1 cellular context compared by ENCODE assay signal in the genomic region with DNA sequence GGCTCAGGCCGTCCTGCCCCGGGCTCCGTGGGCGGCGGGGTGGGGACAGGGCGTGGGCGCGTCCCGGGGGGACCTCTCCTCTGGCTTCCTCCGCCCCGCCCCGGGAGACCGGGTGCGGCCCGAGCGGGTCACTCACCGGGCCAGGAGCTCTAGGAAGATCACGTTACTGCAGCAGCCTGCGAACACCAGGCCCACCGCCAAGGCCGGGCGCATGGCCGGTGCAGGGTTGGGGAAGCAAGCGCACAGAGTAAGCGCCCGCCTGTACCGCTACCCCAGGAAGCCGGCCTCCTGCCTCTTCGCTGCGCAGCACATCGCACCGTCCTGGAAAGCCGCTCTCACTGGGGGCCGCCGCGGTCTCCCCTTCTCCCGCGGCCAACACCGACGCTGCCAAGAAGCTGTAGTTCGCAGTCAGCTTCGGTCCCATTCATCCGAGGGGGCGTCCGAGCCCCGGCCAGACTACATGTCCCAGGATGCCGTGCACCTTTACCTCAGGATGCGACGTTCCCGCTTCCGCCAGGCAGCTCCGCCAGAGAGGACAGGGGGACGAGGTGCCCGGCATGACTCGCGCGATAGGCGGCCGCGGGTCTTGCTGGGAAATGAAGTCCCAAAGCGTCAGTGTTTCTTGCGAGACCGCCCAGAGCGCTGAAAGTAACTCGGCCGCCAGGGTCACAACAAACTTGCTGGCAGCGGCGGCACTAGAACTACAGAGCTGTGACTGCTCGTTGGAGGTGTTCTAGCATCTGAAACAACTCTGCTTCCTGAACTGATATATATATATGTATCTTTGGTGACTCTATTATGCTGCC.
TF ChIP-seq lines count a peak whose summit lies in the region.

A gene with protein sequence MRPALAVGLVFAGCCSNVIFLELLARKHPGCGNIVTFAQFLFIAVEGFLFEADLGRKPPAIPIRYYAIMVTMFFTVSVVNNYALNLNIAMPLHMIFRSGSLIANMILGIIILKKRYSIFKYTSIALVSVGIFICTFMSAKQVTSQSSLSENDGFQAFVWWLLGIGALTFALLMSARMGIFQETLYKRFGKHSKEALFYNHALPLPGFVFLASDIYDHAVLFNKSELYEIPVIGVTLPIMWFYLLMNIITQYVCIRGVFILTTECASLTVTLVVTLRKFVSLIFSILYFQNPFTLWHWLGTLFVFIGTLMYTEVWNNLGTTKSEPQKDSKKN (minus strand): TSS at position 392 of the 806 bp plus-strand sequence. CDS start 179 bp downstream, at position 213.

TF ChIP-seq in HepG2, 621 proteins besides CTCF, POLR2A, EP300 and RAD21 (continues in another document):
- TF ChIP-seq, protein P1, sequence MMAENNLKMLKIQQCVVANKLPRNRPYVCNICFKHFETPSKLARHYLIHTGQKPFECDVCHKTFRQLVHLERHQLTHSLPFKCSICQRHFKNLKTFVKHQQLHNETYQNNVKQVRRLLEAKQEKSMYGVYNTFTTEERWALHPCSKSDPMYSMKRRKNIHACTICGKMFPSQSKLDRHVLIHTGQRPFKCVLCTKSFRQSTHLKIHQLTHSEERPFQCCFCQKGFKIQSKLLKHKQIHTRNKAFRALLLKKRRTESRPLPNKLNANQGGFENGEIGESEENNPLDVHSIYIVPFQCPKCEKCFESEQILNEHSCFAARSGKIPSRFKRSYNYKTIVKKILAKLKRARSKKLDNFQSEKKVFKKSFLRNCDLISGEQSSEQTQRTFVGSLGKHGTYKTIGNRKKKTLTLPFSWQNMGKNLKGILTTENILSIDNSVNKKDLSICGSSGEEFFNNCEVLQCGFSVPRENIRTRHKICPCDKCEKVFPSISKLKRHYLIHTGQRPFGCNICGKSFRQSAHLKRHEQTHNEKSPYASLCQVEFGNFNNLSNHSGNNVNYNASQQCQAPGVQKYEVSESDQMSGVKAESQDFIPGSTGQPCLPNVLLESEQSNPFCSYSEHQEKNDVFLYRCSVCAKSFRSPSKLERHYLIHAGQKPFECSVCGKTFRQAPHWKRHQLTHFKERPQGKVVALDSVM (CRISPR knock-in tag; IDR thresholded peaks at IDR 0.05): 0 out of 2 replicates have a peak, but pooled peaks have one; percentile 16
- no peak for TF ChIP-seq IRX3 (CRISPR knock-in tag; IDR thresholded peaks at IDR 0.05; ENCODE audit: borderline replicate concordance, low read depth)
- TF ChIP-seq DNMT3B (CRISPR knock-in tag; conservative IDR thresholded peaks at IDR 0.05): 0 out of 2 replicates have a peak, but pooled peaks have one; percentile 61
- TF ChIP-seq KLF16 (CRISPR knock-in tag; IDR thresholded peaks at IDR 0.05): no peak; a peak in 1 of 4 replicates
- no peak for TF ChIP-seq FOXK2 (IDR thresholded peaks at IDR 0.05)
- TF ChIP-seq, protein P2, sequence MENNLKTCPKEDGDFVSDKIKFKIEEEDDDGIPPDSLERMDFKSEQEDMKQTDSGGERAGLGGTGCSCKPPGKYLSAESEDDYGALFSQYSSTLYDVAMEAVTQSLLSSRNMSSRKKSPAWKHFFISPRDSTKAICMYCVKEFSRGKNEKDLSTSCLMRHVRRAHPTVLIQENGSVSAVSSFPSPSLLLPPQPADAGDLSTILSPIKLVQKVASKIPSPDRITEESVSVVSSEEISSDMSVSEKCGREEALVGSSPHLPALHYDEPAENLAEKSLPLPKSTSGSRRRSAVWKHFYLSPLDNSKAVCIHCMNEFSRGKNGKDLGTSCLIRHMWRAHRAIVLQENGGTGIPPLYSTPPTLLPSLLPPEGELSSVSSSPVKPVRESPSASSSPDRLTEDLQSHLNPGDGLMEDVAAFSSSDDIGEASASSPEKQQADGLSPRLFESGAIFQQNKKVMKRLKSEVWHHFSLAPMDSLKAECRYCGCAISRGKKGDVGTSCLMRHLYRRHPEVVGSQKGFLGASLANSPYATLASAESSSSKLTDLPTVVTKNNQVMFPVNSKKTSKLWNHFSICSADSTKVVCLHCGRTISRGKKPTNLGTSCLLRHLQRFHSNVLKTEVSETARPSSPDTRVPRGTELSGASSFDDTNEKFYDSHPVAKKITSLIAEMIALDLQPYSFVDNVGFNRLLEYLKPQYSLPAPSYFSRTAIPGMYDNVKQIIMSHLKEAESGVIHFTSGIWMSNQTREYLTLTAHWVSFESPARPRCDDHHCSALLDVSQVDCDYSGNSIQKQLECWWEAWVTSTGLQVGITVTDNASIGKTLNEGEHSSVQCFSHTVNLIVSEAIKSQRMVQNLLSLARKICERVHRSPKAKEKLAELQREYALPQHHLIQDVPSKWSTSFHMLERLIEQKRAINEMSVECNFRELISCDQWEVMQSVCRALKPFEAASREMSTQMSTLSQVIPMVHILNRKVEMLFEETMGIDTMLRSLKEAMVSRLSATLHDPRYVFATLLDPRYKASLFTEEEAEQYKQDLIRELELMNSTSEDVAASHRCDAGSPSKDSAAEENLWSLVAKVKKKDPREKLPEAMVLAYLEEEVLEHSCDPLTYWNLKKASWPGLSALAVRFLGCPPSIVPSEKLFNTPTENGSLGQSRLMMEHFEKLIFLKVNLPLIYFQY (CRISPR knock-in tag; IDR thresholded peaks at IDR 0.05; ENCODE audit: borderline replicate concordance): peak; percentile 76; the same call in 1 of the 2 replicates
- TF ChIP-seq ARID2 (CRISPR knock-in tag; IDR thresholded peaks at IDR 0.05; ENCODE audit: borderline replicate concordance): no peak
- peak; percentile 59; the same call in 1 of the 2 replicates for TF ChIP-seq TGIF2 (CRISPR knock-in tag; IDR thresholded peaks at IDR 0.05)
- no peak for TF ChIP-seq EEA1 (CRISPR knock-in tag; IDR thresholded peaks at IDR 0.05; ENCODE audit: borderline replicate concordance)
- peak; percentile 84; the same call in 1 of the 2 replicates for TF ChIP-seq ZNF737 (CRISPR knock-in tag; IDR thresholded peaks at IDR 0.05; ENCODE audit: borderline replicate concordance)
- TF ChIP-seq ZNF430 (CRISPR knock-in tag; IDR thresholded peaks at IDR 0.05): no peak
- no peak for TF ChIP-seq NFATC3 (CRISPR knock-in tag; IDR thresholded peaks at IDR 0.05)
- TF ChIP-seq NR3C1 (CRISPR knock-in tag; IDR thresholded peaks at IDR 0.05): no peak
- TF ChIP-seq ZNF672 (CRISPR knock-in tag; IDR thresholded peaks at IDR 0.05): no peak
- no peak for TF ChIP-seq MAFG (CRISPR knock-in tag; IDR thresholded peaks at IDR 0.05)
- no peak for TF ChIP-seq JUN (CRISPR knock-in tag; IDR thresholded peaks at IDR 0.05)
- no peak for TF ChIP-seq HMG20B (CRISPR knock-in tag; conservative IDR thresholded peaks at IDR 0.05)
- TF ChIP-seq HNRNPK (IDR thresholded peaks at IDR 0.05; ENCODE audit: low read depth, low read length, poor library complexity, severe bottlenecking): no peak
- 0 out of 2 replicates have a peak, but pooled peaks have one; percentile 51 for TF ChIP-seq NCOA1 (CRISPR knock-in tag; IDR thresholded peaks at IDR 0.05)
- TF ChIP-seq NR1H2 (CRISPR knock-in tag; IDR thresholded peaks at IDR 0.05; ENCODE audit: borderline replicate concordance, low read depth): no peak
- TF ChIP-seq, protein P3, sequence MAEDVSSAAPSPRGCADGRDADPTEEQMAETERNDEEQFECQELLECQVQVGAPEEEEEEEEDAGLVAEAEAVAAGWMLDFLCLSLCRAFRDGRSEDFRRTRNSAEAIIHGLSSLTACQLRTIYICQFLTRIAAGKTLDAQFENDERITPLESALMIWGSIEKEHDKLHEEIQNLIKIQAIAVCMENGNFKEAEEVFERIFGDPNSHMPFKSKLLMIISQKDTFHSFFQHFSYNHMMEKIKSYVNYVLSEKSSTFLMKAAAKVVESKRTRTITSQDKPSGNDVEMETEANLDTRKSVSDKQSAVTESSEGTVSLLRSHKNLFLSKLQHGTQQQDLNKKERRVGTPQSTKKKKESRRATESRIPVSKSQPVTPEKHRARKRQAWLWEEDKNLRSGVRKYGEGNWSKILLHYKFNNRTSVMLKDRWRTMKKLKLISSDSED (CRISPR knock-in tag; IDR thresholded peaks at IDR 0.05): no peak
- TF ChIP-seq, protein P4, sequence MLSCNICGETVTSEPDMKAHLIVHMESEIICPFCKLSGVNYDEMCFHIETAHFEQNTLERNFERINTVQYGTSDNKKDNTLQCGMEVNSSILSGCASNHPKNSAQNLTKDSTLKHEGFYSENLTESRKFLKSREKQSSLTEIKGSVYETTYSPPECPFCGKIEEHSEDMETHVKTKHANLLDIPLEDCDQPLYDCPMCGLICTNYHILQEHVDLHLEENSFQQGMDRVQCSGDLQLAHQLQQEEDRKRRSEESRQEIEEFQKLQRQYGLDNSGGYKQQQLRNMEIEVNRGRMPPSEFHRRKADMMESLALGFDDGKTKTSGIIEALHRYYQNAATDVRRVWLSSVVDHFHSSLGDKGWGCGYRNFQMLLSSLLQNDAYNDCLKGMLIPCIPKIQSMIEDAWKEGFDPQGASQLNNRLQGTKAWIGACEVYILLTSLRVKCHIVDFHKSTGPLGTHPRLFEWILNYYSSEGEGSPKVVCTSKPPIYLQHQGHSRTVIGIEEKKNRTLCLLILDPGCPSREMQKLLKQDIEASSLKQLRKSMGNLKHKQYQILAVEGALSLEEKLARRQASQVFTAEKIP (CRISPR knock-in tag; IDR thresholded peaks at IDR 0.05; ENCODE audit: borderline replicate concordance): no peak
- no peak for TF ChIP-seq GPN1 (CRISPR knock-in tag; IDR thresholded peaks at IDR 0.05; ENCODE audit: borderline replicate concordance)
- TF ChIP-seq ZBTB42 (CRISPR knock-in tag; IDR thresholded peaks at IDR 0.05): no peak
- no peak for TF ChIP-seq ZBTB3 (CRISPR knock-in tag; IDR thresholded peaks at IDR 0.05; ENCODE audit: borderline replicate concordance, low read depth)
- TF ChIP-seq ZNF367 (CRISPR knock-in tag; IDR thresholded peaks at IDR 0.05; ENCODE audit: borderline replicate concordance): no peak
- no peak for TF ChIP-seq PRPF4 (IDR thresholded peaks at IDR 0.05; ENCODE audit: low read depth, low read length, poor library complexity, severe bottlenecking)
- TF ChIP-seq ZNF10 (CRISPR knock-in tag; IDR thresholded peaks at IDR 0.05; ENCODE audit: borderline replicate concordance, low read depth): no peak
- peak; percentile 82 for TF ChIP-seq POGZ (CRISPR knock-in tag; IDR thresholded peaks at IDR 0.05)
- TF ChIP-seq CBX1 (IDR thresholded peaks at IDR 0.05; ENCODE audit: low read depth): no peak
- 0 out of 2 replicates have a peak, but pooled peaks have one; percentile 80 for TF ChIP-seq CAMTA2 (CRISPR knock-in tag; IDR thresholded peaks at IDR 0.05; ENCODE audit: borderline replicate concordance)
- TF ChIP-seq, protein P5, sequence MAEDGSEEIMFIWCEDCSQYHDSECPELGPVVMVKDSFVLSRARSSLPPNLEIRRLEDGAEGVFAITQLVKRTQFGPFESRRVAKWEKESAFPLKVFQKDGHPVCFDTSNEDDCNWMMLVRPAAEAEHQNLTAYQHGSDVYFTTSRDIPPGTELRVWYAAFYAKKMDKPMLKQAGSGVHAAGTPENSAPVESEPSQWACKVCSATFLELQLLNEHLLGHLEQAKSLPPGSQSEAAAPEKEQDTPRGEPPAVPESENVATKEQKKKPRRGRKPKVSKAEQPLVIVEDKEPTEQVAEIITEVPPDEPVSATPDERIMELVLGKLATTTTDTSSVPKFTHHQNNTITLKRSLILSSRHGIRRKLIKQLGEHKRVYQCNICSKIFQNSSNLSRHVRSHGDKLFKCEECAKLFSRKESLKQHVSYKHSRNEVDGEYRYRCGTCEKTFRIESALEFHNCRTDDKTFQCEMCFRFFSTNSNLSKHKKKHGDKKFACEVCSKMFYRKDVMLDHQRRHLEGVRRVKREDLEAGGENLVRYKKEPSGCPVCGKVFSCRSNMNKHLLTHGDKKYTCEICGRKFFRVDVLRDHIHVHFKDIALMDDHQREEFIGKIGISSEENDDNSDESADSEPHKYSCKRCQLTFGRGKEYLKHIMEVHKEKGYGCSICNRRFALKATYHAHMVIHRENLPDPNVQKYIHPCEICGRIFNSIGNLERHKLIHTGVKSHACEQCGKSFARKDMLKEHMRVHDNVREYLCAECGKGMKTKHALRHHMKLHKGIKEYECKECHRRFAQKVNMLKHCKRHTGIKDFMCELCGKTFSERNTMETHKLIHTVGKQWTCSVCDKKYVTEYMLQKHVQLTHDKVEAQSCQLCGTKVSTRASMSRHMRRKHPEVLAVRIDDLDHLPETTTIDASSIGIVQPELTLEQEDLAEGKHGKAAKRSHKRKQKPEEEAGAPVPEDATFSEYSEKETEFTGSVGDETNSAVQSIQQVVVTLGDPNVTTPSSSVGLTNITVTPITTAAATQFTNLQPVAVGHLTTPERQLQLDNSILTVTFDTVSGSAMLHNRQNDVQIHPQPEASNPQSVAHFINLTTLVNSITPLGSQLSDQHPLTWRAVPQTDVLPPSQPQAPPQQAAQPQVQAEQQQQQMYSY (CRISPR knock-in tag; IDR thresholded peaks at IDR 0.05): no peak
- TF ChIP-seq ZNF180 (CRISPR knock-in tag; IDR thresholded peaks at IDR 0.05; ENCODE audit: borderline replicate concordance, low read depth): no peak; the same call in 1 of the 2 replicates
- TF ChIP-seq, protein P6, sequence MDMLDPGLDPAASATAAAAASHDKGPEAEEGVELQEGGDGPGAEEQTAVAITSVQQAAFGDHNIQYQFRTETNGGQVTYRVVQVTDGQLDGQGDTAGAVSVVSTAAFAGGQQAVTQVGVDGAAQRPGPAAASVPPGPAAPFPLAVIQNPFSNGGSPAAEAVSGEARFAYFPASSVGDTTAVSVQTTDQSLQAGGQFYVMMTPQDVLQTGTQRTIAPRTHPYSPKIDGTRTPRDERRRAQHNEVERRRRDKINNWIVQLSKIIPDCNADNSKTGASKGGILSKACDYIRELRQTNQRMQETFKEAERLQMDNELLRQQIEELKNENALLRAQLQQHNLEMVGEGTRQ (IDR thresholded peaks at IDR 0.05; ENCODE audit: low read depth, low read length): no peak
- TF ChIP-seq, protein P6 (CRISPR knock-in tag; IDR thresholded peaks at IDR 0.05; ENCODE audit: borderline replicate concordance): no peak; the same call in 1 of the 2 replicates
- no peak for TF ChIP-seq ZMYM2 (CRISPR knock-in tag; IDR thresholded peaks at IDR 0.05)
- no peak for TF ChIP-seq ZNF432 (CRISPR knock-in tag; IDR thresholded peaks at IDR 0.05; ENCODE audit: borderline replicate concordance)
- no peak for TF ChIP-seq ZEB1 (IDR thresholded peaks at IDR 0.05; ENCODE audit: insufficient replicate concordance, low read depth)
- peak; percentile 68 for TF ChIP-seq ASH2L (IDR thresholded peaks at IDR 0.05; ENCODE audit: insufficient read length, low read depth, low read length)
- TF ChIP-seq ZNF549 (CRISPR knock-in tag; IDR thresholded peaks at IDR 0.05): no peak
- TF ChIP-seq SPEN (CRISPR knock-in tag; IDR thresholded peaks at IDR 0.05; ENCODE audit: low read depth): peak; percentile 82
- 0 out of 2 replicates have a peak, but pooled peaks have one; percentile 28 for TF ChIP-seq ZNF20 (CRISPR knock-in tag; IDR thresholded peaks at IDR 0.05)
- peak; percentile 82 for TF ChIP-seq ZNF678 (CRISPR knock-in tag; IDR thresholded peaks at IDR 0.05)
- TF ChIP-seq POLR2AphosphoS5 (IDR thresholded peaks at IDR 0.05; ENCODE audit: low read depth, low read length): peak; percentile 67
- TF ChIP-seq, protein P7, sequence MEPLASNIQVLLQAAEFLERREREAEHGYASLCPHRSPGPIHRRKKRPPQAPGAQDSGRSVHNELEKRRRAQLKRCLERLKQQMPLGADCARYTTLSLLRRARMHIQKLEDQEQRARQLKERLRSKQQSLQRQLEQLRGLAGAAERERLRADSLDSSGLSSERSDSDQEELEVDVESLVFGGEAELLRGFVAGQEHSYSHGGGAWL (CRISPR knock-in tag; IDR thresholded peaks at IDR 0.05): peak; percentile 41
- no peak for TF ChIP-seq ZNF382 (CRISPR knock-in tag; IDR thresholded peaks at IDR 0.05; ENCODE audit: borderline replicate concordance)
- TF ChIP-seq ZNF776 (CRISPR knock-in tag; IDR thresholded peaks at IDR 0.05): peak; percentile 66; the same call in 1 of the 2 replicates
- TF ChIP-seq ZNF496 (CRISPR knock-in tag; IDR thresholded peaks at IDR 0.05; ENCODE audit: insufficient replicate concordance): no peak
